23 cellular contexts compared by ENCODE assay signal in the genomic region with DNA sequence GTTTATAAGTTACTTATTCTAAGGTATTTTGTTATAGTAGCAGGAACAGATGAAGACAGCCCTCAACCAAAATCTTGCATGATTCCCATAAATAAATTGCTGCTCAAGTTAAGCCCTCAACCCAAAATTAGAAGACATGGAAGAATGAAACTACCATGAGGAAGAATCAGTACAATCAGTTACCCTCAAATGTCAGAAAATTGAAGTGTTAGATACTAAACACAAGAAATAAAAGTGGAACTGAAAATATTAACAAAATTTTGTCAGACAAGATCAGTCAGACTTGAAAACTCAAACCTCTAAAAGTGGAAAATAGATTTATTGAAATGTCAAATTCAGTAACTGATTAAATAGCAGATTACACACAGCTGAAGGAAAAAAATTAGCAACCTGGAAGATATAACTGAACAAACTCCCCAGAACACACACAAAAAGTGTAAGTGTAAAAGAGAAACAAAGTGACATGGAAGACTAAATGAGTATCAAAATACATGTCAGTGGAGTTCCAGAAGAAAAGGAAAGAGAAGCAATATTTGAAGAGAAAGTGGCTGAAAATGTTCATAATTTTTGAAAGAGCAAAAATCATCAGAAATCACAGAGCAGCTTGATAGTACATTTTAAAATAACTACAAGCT. TPM values are rescaled to one million over a fixed set of nuclear protein-coding genes. Genes with fewer than 3 reads are reported as not detected.
"Had no signal": no experiment of that assay in that cellular context is flagged by ENCODE, and none has a peak within 500 bp of the region (broad histone marks: within the 10 kb centered on the region; RNA-seq: fewer than 3 reads in every experiment).

No MANE protein-coding gene starts in this region.

- H3K36me3 ChIP-seq: heart left ventricle, prostate gland, right lobe of liver, spleen, stomach had no signal

- H3K4me3 ChIP-seq: heart left ventricle, lung, prostate gland, right lobe of liver, spleen, stomach had no signal

- ATAC-seq: heart left ventricle; left colon; left ventricle myocardium superior; naive thymus-derived CD4-positive, alpha-beta T cell; right lobe of liver had no signal

- H3K9ac ChIP-seq: parathyroid adenoma had no signal

- H3K9me3 ChIP-seq: prostate gland, right lobe of liver, stomach had no signal

- H3K27me3 ChIP-seq: heart left ventricle, right lobe of liver, spleen, stomach had no signal

- H3K27ac Mint-ChIP-seq: naive thymus-derived CD4-positive, alpha-beta T cell; nephron progenitor cell had no signal

- H3K27ac ChIP-seq: heart left ventricle, parathyroid adenoma, prostate gland, right lobe of liver, spleen, stomach had no signal

- H3K4me1 Mint-ChIP-seq: nephron progenitor cell had no signal

- H3K4me3 Mint-ChIP-seq: naive thymus-derived CD4-positive, alpha-beta T cell; nephron progenitor cell had no signal

- H2AFZ ChIP-seq: parathyroid adenoma had no signal

- H3K79me2 ChIP-seq: parathyroid adenoma had no signal

- H3K4me1 ChIP-seq: heart left ventricle, parathyroid adenoma, prostate gland, right lobe of liver, spleen, stomach had no signal

- DNase-seq: effector CD4-positive, alpha-beta T cell; foreskin melanocyte; heart left ventricle; hippocampal formation; left colon; left ventricle myocardium superior; mesenchymal stem cell; midbrain; naive thymus-derived CD4-positive, alpha-beta T cell; nephron progenitor cell; retina; right lobe of liver; spleen; stimulated activated CD4-positive, alpha-beta T cell treated with anti-CD3 and anti-CD28 coated beads, Interleukin-15, amount 100 ng/mL, for 24 hours; stimulated activated CD4-positive, alpha-beta T cell treated with anti-CD3 and anti-CD28 coated beads, Interleukin-1b, Interleukin-23, amount 100 ng/mL, for 48 hours; stimulated activated CD4-positive, alpha-beta T cell treated with anti-CD3 and anti-CD28 coated beads, Interleukin-4, amount 100 ng/mL, for 24 hours; stimulated activated naive CD4-positive, alpha-beta T cell; stomach; substantia nigra; trophoblast cell had no signal

RNA-seq across cellular contexts. Expression of gene GNAZ, which starts 49.5 kb away (rescaled TPM):
- polyA plus RNA-seq: naive thymus-derived CD4-positive, alpha-beta T cell had no signal
